Comparison of ENCODE assay signal across 1 cellular context in genomic region chr10:31961264-31961663, GRCh38.
TF ChIP-seq lines count a peak whose summit lies in the region.

No MANE protein-coding gene starts in this region.

TF ChIP-seq in A549, 52 proteins besides CTCF, POLR2A, EP300 and RAD21 (continued from another document):
- TF ChIP-seq HMGXB4 (CRISPR knock-in tag; IDR thresholded peaks at IDR 0.05; ENCODE audit: borderline replicate concordance), result no peak
- TF ChIP-seq MYC (IDR thresholded peaks at IDR 0.05; ENCODE audit: borderline replicate concordance, low read length), result no peak
- no peak for TF ChIP-seq CBX2 (IDR thresholded peaks at IDR 0.05; ENCODE audit: borderline replicate concordance, low read depth)
- TF ChIP-seq ELK1 (IDR thresholded peaks at IDR 0.05; ENCODE audit: low read depth, low read length), result no peak
- TF ChIP-seq RNF2 (IDR thresholded peaks at IDR 0.05; ENCODE audit: borderline replicate concordance, low read depth), result no peak
- no peak for TF ChIP-seq SREBF2 (IDR thresholded peaks at IDR 0.05)
- no peak for TF ChIP-seq PBX3 (IDR thresholded peaks at IDR 0.05)
- no peak for TF ChIP-seq POLR2AphosphoS2 (conservative IDR thresholded peaks at IDR 0.05; ENCODE audit: low read length)
- no peak for TF ChIP-seq ESRRA (IDR thresholded peaks at IDR 0.05; ENCODE audit: borderline replicate concordance, low read length)
- TF ChIP-seq CHD4 (IDR thresholded peaks at IDR 0.05; ENCODE audit: borderline replicate concordance), result no peak
- no peak for TF ChIP-seq ZFP36 (IDR thresholded peaks at IDR 0.05; ENCODE audit: borderline replicate concordance, partially characterized antibody)
- TF ChIP-seq RARB (CRISPR knock-in tag; IDR thresholded peaks at IDR 0.05), result no peak
- no peak for TF ChIP-seq ATOH8 (CRISPR knock-in tag; IDR thresholded peaks at IDR 0.05; ENCODE audit: low read depth)
